23 cellular contexts compared by ENCODE assay signal in genomic region chr20:48538856-48539255, GRCh38.
DNase-seq lines count a peak whose midpoint lies in the region; ATAC-seq and TF ChIP-seq lines count a peak whose summit lies in the region.
"Had no signal": no experiment of that assay in that cellular context is flagged by ENCODE, and none has a peak within 500 bp of the region (broad histone marks: within the 10 kb centered on the region; RNA-seq: fewer than 3 reads in every experiment).

No MANE protein-coding gene starts in this region.

- H3K27ac Mint-ChIP-seq in HFFc6, result no peak overlapping the region
- H3K27ac Mint-ChIP-seq: activated naive CD8-positive, alpha-beta T cell treated with anti-CD3 and anti-CD28 coated beads, Interleukin-2, amount 50 U/mL, for 24 hours; CD8-positive, alpha-beta T cell; natural killer cell treated with Interleukin-12 subunit alpha and Interleukin-12 subunit beta and Interleukin-15 and Interleukin-18, amount 100 ng/mL, for 72 hours; stimulated activated naive B cell treated with anti-CD40 and anti-IgM and Interleukin-4, amounts not matched to agents 10 μg/mL and 1 μg/mL and 100 μg/mL, for 72 hours; T-helper 17 cell had no signal

- H2AFZ ChIP-seq in parathyroid adenoma, result peak overlapping the region; percentile 25

- H3K9ac ChIP-seq in iPS-20b (ENCODE audit: low read depth, low read length) (peak overlapping the region; percentile 24; the same call in 1 of the 2 replicates), parathyroid adenoma (no peak overlapping the region)

- WGBS in heart left ventricle, 4 donors, result 59 to 69% (median 63%) methylated on average over 3 of the region's 3 CpGs

- peak overlapping the region; percentile 42; the same call in 1 of the 2 replicates for H3K4me3 ChIP-seq in iPS-20b (ENCODE audit: low read length)
- no peak overlapping the region for H3K4me3 ChIP-seq in parathyroid adenoma (ENCODE audit: low read depth, low read length)
- H3K4me3 ChIP-seq in gastrocnemius medialis, result no peak overlapping the region
- H3K4me3 ChIP-seq in heart left ventricle, result no peak overlapping the region
- H3K4me3 ChIP-seq: breast epithelium, coronary artery, MG63 had no signal

- CTCF ChIA-PET in RWPE1 (lab: Yijun Ruan, JAX), result interaction anchor here (0.7 to 1.4 kb wide), 3 partner anchors 8 to 82 kb away, joined by 3 to 8 read pairs (median 4); no protein-coding TSS in a partner anchor

- H3K27me3 Mint-ChIP-seq in HFFc6 (ENCODE audit: insufficient read depth), result peaks cover 21% of the 10 kb centered on the region

- peak overlapping the region; percentile 20; the same call in 1 of the 2 replicates for H3K4me3 Mint-ChIP-seq in HFFc6
- H3K4me3 Mint-ChIP-seq: activated naive CD8-positive, alpha-beta T cell treated with anti-CD3 and anti-CD28 coated beads, Interleukin-2, amount 50 U/mL, for 24 hours; CD8-positive, alpha-beta T cell; natural killer cell treated with Interleukin-12 subunit alpha and Interleukin-12 subunit beta and Interleukin-15 and Interleukin-18, amount 100 ng/mL, for 72 hours; stimulated activated naive B cell treated with anti-CD40 and anti-IgM and Interleukin-4, amounts not matched to agents 10 μg/mL and 1 μg/mL and 100 μg/mL, for 72 hours; T-helper 17 cell had no signal

- no peaks in the 10 kb centered on the region for H3K36me3 Mint-ChIP-seq in HFFc6 (ENCODE audit: low read depth)
- H3K36me3 Mint-ChIP-seq: CD8-positive, alpha-beta T cell; natural killer cell treated with Interleukin-12 subunit alpha and Interleukin-12 subunit beta and Interleukin-15 and Interleukin-18, amount 100 ng/mL, for 72 hours had no signal

- POLR2A ChIA-PET in RWPE1 (lab: Yijun Ruan, JAX; ENCODE audit: low non-redundant PET), result no interaction called here

- H3K4me1 ChIP-seq in iPS-20b (ENCODE audit: insufficient read depth, low read length), result peaks cover 20% of the 10 kb centered on the region
- H3K4me1 ChIP-seq in parathyroid adenoma, result peaks cover 7% of the 10 kb centered on the region
- no peaks in the 10 kb centered on the region for H3K4me1 ChIP-seq in gastrocnemius medialis
- no peaks in the 10 kb centered on the region for H3K4me1 ChIP-seq in heart left ventricle
- H3K4me1 ChIP-seq: breast epithelium had no signal

- H3K27me3 ChIP-seq in iPS-20b (ENCODE audit: insufficient read depth, low read length) (no peaks in the 10 kb centered on the region), parathyroid adenoma (ENCODE audit: control insufficient read depth, insufficient read depth, low read length) (peaks cover 3% of the 10 kb centered on the region), gastrocnemius medialis (peaks cover 0 to 8% (median 3%) of the 10 kb centered on the region in 3 donors), heart left ventricle (peaks cover 0 to 23% (median 5%) of the 10 kb centered on the region in 9 donors)

- H3K36me3 ChIP-seq in iPS-20b (ENCODE audit: insufficient read depth, low read depth, low read length) (no peaks in the 10 kb centered on the region), parathyroid adenoma (ENCODE audit: control insufficient read depth, insufficient read depth, low read length) (no peaks in the 10 kb centered on the region), gastrocnemius medialis (no peaks in the 10 kb centered on the region), heart left ventricle (no peaks in the 10 kb centered on the region)
- H3K36me3 ChIP-seq: breast epithelium, MG63 had no signal

- intact Hi-C loops in gastrocnemius medialis (cut with DNase I; ENCODE audit: low total_unique reads) (no loop called here), heart left ventricle (cut with DNase I) (no loop called here)

- H3K27ac ChIP-seq in RWPE1 (no peak overlapping the region; the same call in 1 of the 2 replicates), iPS-20b (ENCODE audit: low read length) (peak overlapping the region; percentile 64), parathyroid adenoma (no peak overlapping the region), gastrocnemius medialis (no peak overlapping the region), heart left ventricle (no peak overlapping the region)
- H3K27ac ChIP-seq: breast epithelium, coronary artery, VCaP had no signal

- in situ Hi-C loops in gastrocnemius medialis (cut with MboI; ENCODE audit: low sequenced_read_pairs in 4 of 4), result no loop called here

- TF ChIP-seq POLR2A in gastrocnemius medialis (IDR thresholded peaks at IDR 0.05) (no peak), heart left ventricle (IDR thresholded peaks at IDR 0.05) (no peak)

- H3K9me3 Mint-ChIP-seq in HFFc6, result peaks cover 3% of the 10 kb centered on the region; the same call in 1 of the 2 replicates
- H3K9me3 Mint-ChIP-seq: activated naive CD8-positive, alpha-beta T cell treated with anti-CD3 and anti-CD28 coated beads, Interleukin-2, amount 50 U/mL, for 24 hours; natural killer cell treated with Interleukin-12 subunit alpha and Interleukin-12 subunit beta and Interleukin-15 and Interleukin-18, amount 100 ng/mL, for 72 hours had no signal

- DNase-seq in HFFc6 (no peak), RWPE1 (ENCODE audit: low spot score) (peak; percentile 52), NCI-H345 treated with DMSO at 0.1 percent for 48 hours (lab: John Stamatoyannopoulos, UW; ENCODE audit: unreplicated experiment) (no peak), gastrocnemius medialis (no peak), heart left ventricle (no peak)
- DNase-seq: activated CD8-positive, alpha-beta memory T cell treated with anti-CD3 and anti-CD28 coated beads, Interleukin-2, amount 50 U/mL, for 48 hours; activated effector memory CD4-positive, alpha-beta T cell treated with Interleukin-2 at 50 U/mL for 16 hours; activated naive CD8-positive, alpha-beta T cell treated with anti-CD3 and anti-CD28 coated beads, Interleukin-2, amount 50 U/mL, for 24 hours; CD8-positive, alpha-beta T cell; DMS79; NCI-H1436 treated with DMSO at 0.1 percent for 48 hours; NCI-H2171; OCI-M1; stimulated activated CD4-positive, alpha-beta T cell treated with anti-CD3 and anti-CD28 coated beads, Interleukin-1b, Interleukin-23, amount 100 ng/mL, for 48 hours; stimulated activated naive B cell treated with anti-CD40 and anti-IgM and Interleukin-4, amounts not matched to agents 10 μg/mL and 1 μg/mL and 100 μg/mL, for 72 hours; T-helper 17 cell had no signal

- H3K4me2 ChIP-seq in parathyroid adenoma (ENCODE audit: low read length), result no peak overlapping the region

- H3K79me2 ChIP-seq in parathyroid adenoma, result no peaks in the 10 kb centered on the region

- no peak for TF ChIP-seq CTCF in HFFc6 (IDR thresholded peaks at IDR 0.05)
- TF ChIP-seq CTCF in RWPE1 (conservative IDR thresholded peaks at IDR 0.05; ENCODE audit: low read depth), result no peak
- TF ChIP-seq CTCF in parathyroid adenoma (IDR thresholded peaks at IDR 0.05), result no peak
- no peak for TF ChIP-seq CTCF in gastrocnemius medialis (IDR thresholded peaks at IDR 0.05 in 4 of 5, conservative IDR thresholded peaks at IDR 0.05 in 1 of 5)
- TF ChIP-seq CTCF in heart left ventricle (IDR thresholded peaks at IDR 0.05), result no peak

- peaks cover 18% of the 10 kb centered on the region for H3K4me1 Mint-ChIP-seq in HFFc6 (ENCODE audit: low read depth)
- H3K4me1 Mint-ChIP-seq: activated naive CD8-positive, alpha-beta T cell treated with anti-CD3 and anti-CD28 coated beads, Interleukin-2, amount 50 U/mL, for 24 hours; T-helper 17 cell had no signal

- no peak for ATAC-seq in gastrocnemius medialis
- ATAC-seq in heart left ventricle, result no peak
- ATAC-seq: activated naive CD8-positive, alpha-beta T cell treated with anti-CD3 and anti-CD28 coated beads, Interleukin-2, amount 50 U/mL, for 24 hours; CD8-positive, alpha-beta T cell; natural killer cell treated with Interleukin-12 subunit alpha and Interleukin-12 subunit beta and Interleukin-15 and Interleukin-18, amount 100 ng/mL, for 72 hours; stimulated activated naive B cell treated with anti-CD40 and anti-IgM and Interleukin-4, amounts not matched to agents 10 μg/mL and 1 μg/mL and 100 μg/mL, for 72 hours; T-helper 17 cell had no signal

- peaks cover 9% of the 10 kb centered on the region; the same call in 1 of the 2 replicates for H3K9me3 ChIP-seq in iPS-20b (ENCODE audit: insufficient read depth, low read depth, low read length)
- H3K9me3 ChIP-seq in parathyroid adenoma (ENCODE audit: control insufficient read depth, low read length), result no peaks in the 10 kb centered on the region
- no peaks in the 10 kb centered on the region for H3K9me3 ChIP-seq in gastrocnemius medialis
- no peaks in the 10 kb centered on the region for H3K9me3 ChIP-seq in heart left ventricle
- H3K9me3 ChIP-seq: breast epithelium had no signal
